Comparison of ENCODE assay signal across 9 cellular contexts in the genomic region with DNA sequence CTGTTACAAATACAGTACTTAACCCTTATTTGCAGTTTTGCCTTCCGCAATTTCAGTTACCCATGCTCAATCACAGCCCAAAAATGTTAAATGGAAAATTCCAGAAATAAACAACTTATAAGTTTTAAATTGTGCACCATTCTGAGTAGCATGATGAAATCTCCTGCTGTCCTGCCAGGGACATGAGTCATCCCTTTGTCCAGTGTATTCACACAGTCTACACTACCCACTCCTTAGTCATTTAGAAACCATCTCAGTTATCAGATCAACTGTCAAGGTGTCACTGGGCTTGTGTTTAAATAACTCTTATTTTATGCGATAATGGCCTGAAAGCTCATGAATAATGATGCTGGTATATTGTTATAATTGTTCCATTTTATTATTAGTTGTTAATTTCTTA.
DNase-seq lines count a peak whose midpoint lies in the region; ATAC-seq and TF ChIP-seq lines count a peak whose summit lies in the region.
"Had no signal": no experiment of that assay in that cellular context is flagged by ENCODE, and none has a peak within 500 bp of the region (broad histone marks: within the 10 kb centered on the region; RNA-seq: fewer than 3 reads in every experiment).

No MANE protein-coding gene starts in this region.

- POLR2A ChIA-PET in PC-9 (lab: Charles Lee; ENCODE audit: unreplicated experiment): interaction anchor here (0.7 kb wide), 1 partner anchor 513 kb away, joined by 3 read pairs; no protein-coding TSS in a partner anchor

- BruUV-seq in PC-9 (replicated peaks; lab: Mats Ljungman, UMichigan): no TSS peak

- DNase-seq in PC-9 (peak; percentile 66 to 89), fibroblast of peridontal ligament (ENCODE audit: extremely low read depth) (peak; percentile 93), retinal pigment epithelial cell (ENCODE audit: low read depth) (peak; percentile 65), erythroblast (lab: John Stamatoyannopoulos, UW) (no peak), ecto neural progenitor cell (ENCODE audit: low spot score) (no peak)
- no peak for DNase-seq in stimulated activated naive CD8-positive, alpha-beta T cell treated with anti-CD3 and anti-CD28 coated beads, Interleukin-15, Interleukin-2, amounts not matched to agents 100 U/mL and 50 U/mL, for 24 hours
- DNase-seq in activated naive CD4-positive, alpha-beta T cell (lab: John Stamatoyannopoulos, UW): no peak

- H3K9me3 ChIP-seq in PC-9 (ENCODE audit: insufficient read depth, low read depth): 0 out of 2 replicates have a peak, but pooled peaks cover 7% of the 10 kb centered on the region
- H3K9me3 ChIP-seq: upper lobe of left lung had no signal

- peak overlapping the region; percentile 5 for H3K4me2 ChIP-seq in PC-9

- no peaks in the 10 kb centered on the region for H4K20me1 ChIP-seq in PC-9 (ENCODE audit: insufficient read depth)

- no peak for TF ChIP-seq POLR2A in erythroblast (IDR thresholded peaks at IDR 0.05; ENCODE audit: low read length)

- no peaks in the 10 kb centered on the region for H3F3A ChIP-seq in PC-9 (ENCODE audit: insufficient read depth, low read depth)

- no peaks in the 10 kb centered on the region; the same call in 1 of the 2 replicates for H3K36me3 ChIP-seq in PC-9 (ENCODE audit: low read depth)
- H3K36me3 ChIP-seq: upper lobe of left lung had no signal

- no peak overlapping the region for H2AFZ ChIP-seq in PC-9

- no peaks in the 10 kb centered on the region for H3K79me2 ChIP-seq in PC-9 (ENCODE audit: low read depth)

- no peak for TF ChIP-seq CTCF in PC-9 (conservative IDR thresholded peaks at IDR 0.05)
- TF ChIP-seq CTCF in retinal pigment epithelial cell (conservative IDR thresholded peaks at IDR 0.05; ENCODE audit: low read depth, low read length): no peak

- CTCF ChIA-PET in PC-9 (lab: Charles Lee): no interaction called here

- no peak overlapping the region for H3K4me3 ChIP-seq in PC-9
- no peak overlapping the region for H3K4me3 ChIP-seq in retinal pigment epithelial cell (ENCODE audit: low read length)
- H3K4me3 ChIP-seq: upper lobe of left lung had no signal

- ATAC-seq in GM18520 (IDR thresholded peaks at IDR 0.05; ENCODE audit: unreplicated experiment): peak; percentile 60
- ATAC-seq in stimulated activated naive CD8-positive, alpha-beta T cell treated with anti-CD3 and anti-CD28 coated beads, Interleukin-15, Interleukin-2, amounts not matched to agents 100 U/mL and 50 U/mL, for 24 hours: no peak

- peak overlapping the region; percentile 70 for H3K27ac ChIP-seq in PC-9
- H3K27ac ChIP-seq: upper lobe of left lung had no signal

- no peaks in the 10 kb centered on the region for H3K9me2 ChIP-seq in PC-9 (ENCODE audit: insufficient read depth)

- peaks cover 25% of the 10 kb centered on the region for H3K4me1 ChIP-seq in PC-9 (replicated peaks; ENCODE audit: insufficient read depth)
- H3K4me1 ChIP-seq: upper lobe of left lung had no signal

- intact Hi-C loops in PC-9 (cut with micrococcal nuclease; ENCODE audit: unreplicated experiment): loop anchor here (1.0 kb wide), 1 partner anchor 113 kb away; no protein-coding TSS in a partner anchor

- no peaks in the 10 kb centered on the region for H3K27me3 ChIP-seq in PC-9 (ENCODE audit: insufficient read depth, low read depth)
- H3K27me3 ChIP-seq: upper lobe of left lung had no signal

Comparison
In these comparisons a context has a peak if more than half of its experiments do, and no peak if none do; other contexts are left out.
1. DNase-seq: peak in PC-9 (2 of 2), fibroblast of peridontal ligament (single experiment) and retinal pigment epithelial cell (single experiment); none in stimulated activated naive CD8-positive, alpha-beta T cell treated with anti-CD3 and anti-CD28 coated beads, Interleukin-15, Interleukin-2, amounts not matched to agents 100 U/mL and 50 U/mL, for 24 hours (single experiment), erythroblast (0 of 2), ecto neural progenitor cell (single experiment) and activated naive CD4-positive, alpha-beta T cell (0 of 4).